17 cellular contexts compared by ENCODE assay signal in the genomic region with DNA sequence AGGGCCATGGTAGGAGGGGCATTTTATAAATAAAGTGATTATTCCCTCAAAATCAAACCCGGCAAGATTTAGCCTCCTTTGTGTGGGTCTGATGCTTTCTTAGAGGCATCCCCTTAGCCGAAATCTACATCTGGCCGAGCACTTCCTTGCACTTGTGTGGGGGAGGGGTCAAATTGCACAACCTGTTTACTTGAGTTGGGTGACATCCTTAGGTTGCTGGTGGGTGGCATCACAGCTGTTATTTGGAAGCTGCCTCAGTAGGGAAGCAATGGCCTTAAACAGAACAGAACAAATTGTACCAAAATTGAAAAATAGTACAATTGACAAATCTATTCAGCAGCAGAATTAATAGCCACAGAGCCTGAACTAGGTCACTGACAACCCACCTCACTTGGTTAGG.
A peak's percentile ranks its signal among the peaks of the same experiment; 100 is the strongest.
DNase-seq lines count a peak whose midpoint lies in the region; ATAC-seq, FAIRE-seq and TF ChIP-seq lines count a peak whose summit lies in the region.
"Had no signal": no experiment of that assay in that cellular context is flagged by ENCODE, and none has a peak within 500 bp of the region (broad histone marks: within the 10 kb centered on the region; RNA-seq: fewer than 3 reads in every experiment).

No MANE protein-coding gene starts in this region.

- no peak overlapping the region for H3K18ac ChIP-seq in H9 (ENCODE audit: insufficient read length, low read depth, low read length)
- H3K18ac ChIP-seq in H1 (ENCODE audit: extremely low read depth, low read length), result no peak overlapping the region

- no peaks in the 10 kb centered on the region for H3K9me3 Mint-ChIP-seq in H9
- H3K9me3 Mint-ChIP-seq in WTC11, result peaks cover 11% of the 10 kb centered on the region
- peaks cover 0 to 5% (median 2%) of the 10 kb centered on the region in 8 donors for H3K9me3 Mint-ChIP-seq in CD4-positive, alpha-beta memory T cell

- H3K4me3 ChIP-seq in H1 (ENCODE audit: extremely low read depth in 1 of 4, insufficient read depth in 2 of 4, low read depth in 3 of 4, low read length in 4 of 4), result no peak overlapping the region
- H3K4me3 ChIP-seq in CD4-positive, alpha-beta memory T cell (ENCODE audit: low read length in 2 of 2), result no peak overlapping the region
- H3K4me3 ChIP-seq: GM23248, HAP-1 had no signal

- H2BK5ac ChIP-seq in H9 (ENCODE audit: insufficient read length, low read length) (no peak overlapping the region), H1 (ENCODE audit: low read depth, low read length) (no peak overlapping the region)

- no peak overlapping the region for H3K14ac ChIP-seq in H9 (ENCODE audit: insufficient read depth, low read length)
- no peak overlapping the region for H3K14ac ChIP-seq in H1 (ENCODE audit: insufficient read length)

- H3K27ac Mint-ChIP-seq in H9 (peak overlapping the region in 1 of 3 experiments; percentile 8; a peak in 2 of 7 replicates), WTC11 (no peak overlapping the region)
- no peak overlapping the region for H3K27ac Mint-ChIP-seq in CD4-positive, alpha-beta memory T cell
- H3K27ac Mint-ChIP-seq: CD8-positive, alpha-beta T cell; HFFc6 had no signal

- H2AFZ ChIP-seq in H9 (ENCODE audit: low read length) (peak overlapping the region; percentile 6), H1 (ENCODE audit: low read length) (no peak overlapping the region)
- H2AFZ ChIP-seq: GM23248 had no signal

- CTCF ChIA-PET in WTC11 (lab: Charles Lee), result interaction anchor here (0.6 to 1.0 kb wide), 2 partner anchors 129 to 139 kb away, joined by 3 read pairs; no protein-coding TSS in a partner anchor
- CTCF ChIA-PET in H1 (lab: Charles Lee; ENCODE audit: partially characterized antibody), result interaction anchor here (0.6 to 1.1 kb wide), 6 partner anchors 15 to 145 kb away, joined by 3 to 4 read pairs (median 3); no protein-coding TSS in a partner anchor
- CTCF ChIA-PET in CD4-positive, alpha-beta memory T cell (lab: Charles Lee; ENCODE audit: partially characterized antibody), result no interaction called here

- H3K4me1 ChIP-seq in H9 (ENCODE audit: insufficient read depth, low read length), result peaks cover 3% of the 10 kb centered on the region; the same call in 1 of the 2 replicates
- H3K4me1 ChIP-seq in H1 (replicated peaks in 1 of 4; ENCODE audit: control insufficient read depth in 3 of 4, insufficient read depth in 4 of 4, low read length in 3 of 4), result peaks cover 2 to 6% (median 2%) of the 10 kb centered on the region in 4 experiments; a peak in 4 of 7 replicates
- H3K4me1 ChIP-seq in CD4-positive, alpha-beta memory T cell (ENCODE audit: insufficient read depth, low read length), result no peaks in the 10 kb centered on the region
- H3K4me1 ChIP-seq: Caco-2, HAP-1 had no signal

- no peaks in the 10 kb centered on the region for H3K36me3 ChIP-seq in H1 (ENCODE audit: control insufficient read depth in 2 of 4, insufficient read depth in 4 of 4, low read length in 3 of 4)
- no peaks in the 10 kb centered on the region for H3K36me3 ChIP-seq in CD4-positive, alpha-beta memory T cell (ENCODE audit: insufficient read depth, low read length)
- H3K36me3 ChIP-seq: HAP-1 had no signal

- H3K56ac ChIP-seq in H9 (ENCODE audit: insufficient read length, low read depth, low read length) (no peak overlapping the region), H1 (replicated peaks; ENCODE audit: insufficient read length, low read depth, low read length) (no peak overlapping the region)

- H3K27me3 ChIP-seq in H9 (ENCODE audit: insufficient read depth, low read length) (no peaks in the 10 kb centered on the region), H1 (replicated peaks in 1 of 4; ENCODE audit: control insufficient read depth in 3 of 4, extremely low read depth in 1 of 4, insufficient read depth in 3 of 4, low read length in 3 of 4) (no peaks in the 10 kb centered on the region)
- no peaks in the 10 kb centered on the region for H3K27me3 ChIP-seq in CD4-positive, alpha-beta memory T cell (ENCODE audit: insufficient read depth, low read length)

- TF ChIP-seq EP300 in H1 (IDR thresholded peaks at IDR 0.05; ENCODE audit: borderline replicate concordance in 1 of 2, low read depth in 2 of 2, low read length in 2 of 2), result no peak

- TF ChIP-seq CTCF in H9 (conservative IDR thresholded peaks at IDR 0.05), result no peak
- no peak for TF ChIP-seq CTCF in WTC11 (IDR thresholded peaks at IDR 0.05)
- TF ChIP-seq CTCF in H1 (IDR thresholded peaks at IDR 0.05; ENCODE audit: control extremely low read depth in 1 of 3, insufficient read depth in 1 of 3, low read depth in 1 of 3, low read length in 3 of 3), result no peak

- TF ChIP-seq POLR2A in H1 (IDR thresholded peaks at IDR 0.05; ENCODE audit: control extremely low read depth in 1 of 2, low read depth in 2 of 2, low read length in 2 of 2), result no peak

- H2BK20ac ChIP-seq in H9 (ENCODE audit: low read depth, low read length, poor library complexity, severe bottlenecking) (no peak overlapping the region), H1 (ENCODE audit: low read length) (no peak overlapping the region)

- H4K8ac ChIP-seq in H9 (replicated peaks; ENCODE audit: insufficient read length, low read depth, low read length), result no peak overlapping the region
- no peak overlapping the region for H4K8ac ChIP-seq in H1 (ENCODE audit: extremely low read depth, insufficient read depth, low read length)

- H3K9ac ChIP-seq in H9 (ENCODE audit: extremely low read depth, insufficient read length, low read length) (no peak overlapping the region), H1 (replicated peaks in 1 of 4; ENCODE audit: extremely low read depth in 1 of 4, low read depth in 3 of 4, low read length in 3 of 4) (no peak overlapping the region)
- H3K9ac ChIP-seq: GM23248 had no signal

- no peak overlapping the region for H2BK15ac ChIP-seq in H9 (ENCODE audit: low read depth, low read length)
- no peak overlapping the region for H2BK15ac ChIP-seq in H1 (ENCODE audit: low read length)

- H3K4me1 Mint-ChIP-seq in H9 (peaks cover 5 to 6% of the 10 kb centered on the region in 2 experiments), WTC11 (peaks cover 9% of the 10 kb centered on the region)
- no peaks in the 10 kb centered on the region for H3K4me1 Mint-ChIP-seq in CD4-positive, alpha-beta memory T cell

- DNase-seq in H9 (no peak), WTC11 (ENCODE audit: low spot score) (peak; percentile 11), H1 (ENCODE audit: low read depth in 1 of 2, low spot score in 2 of 2) (no peak), urothelium cell line (ENCODE audit: low spot score) (no peak), NCI-H1048 (lab: John Stamatoyannopoulos, UW) (no peak), H4 (ENCODE audit: low spot score) (no peak)
- no peak for DNase-seq in CD4-positive, alpha-beta memory T cell
- DNase-seq: C1 segment of cervical spinal cord; Caco-2; CD8-positive, alpha-beta T cell; DND-41; GM23248; HFFc6 had no signal

- H3K23ac ChIP-seq in H9 (ENCODE audit: insufficient read length, low read depth, low read length), result no peak overlapping the region
- H3K23ac ChIP-seq in H1 (ENCODE audit: insufficient read length), result no peak overlapping the region

- H4K91ac ChIP-seq in H9 (ENCODE audit: insufficient read length, low read depth, low read length) (no peak overlapping the region), H1 (replicated peaks; ENCODE audit: insufficient read length, low read length) (no peak overlapping the region)

- H4K20me1 ChIP-seq in H9 (ENCODE audit: control insufficient read depth, insufficient read depth, insufficient read length) (no peaks in the 10 kb centered on the region), H1 (replicated peaks in 1 of 2; ENCODE audit: control insufficient read depth in 1 of 2, insufficient read depth in 2 of 2, low read length in 2 of 2) (no peaks in the 10 kb centered on the region)

- H3K27me3 Mint-ChIP-seq in H9 (ENCODE audit: low read depth), result no peaks in the 10 kb centered on the region
- no peaks in the 10 kb centered on the region for H3K27me3 Mint-ChIP-seq in WTC11 (ENCODE audit: low read depth)
- no peaks in the 10 kb centered on the region for H3K27me3 Mint-ChIP-seq in CD4-positive, alpha-beta memory T cell

- H3K79me2 ChIP-seq in H9 (ENCODE audit: insufficient read depth, low read length), result no peaks in the 10 kb centered on the region
- H3K79me2 ChIP-seq in H1 (ENCODE audit: control insufficient read depth in 1 of 2, insufficient read depth in 2 of 2, low read length in 2 of 2), result no peaks in the 10 kb centered on the region

- no peak for FAIRE-seq in H1 (lab: Jason Lieb, UNC)
- FAIRE-seq in urothelium cell line (lab: Jason Lieb, UNC), result peak; percentile 77
- FAIRE-seq: G401.6, GM12892, GM19239 had no signal

- H4K5ac ChIP-seq in H9 (ENCODE audit: insufficient read length, low read depth, low read length), result no peak overlapping the region
- no peak overlapping the region for H4K5ac ChIP-seq in H1 (ENCODE audit: insufficient read length, low read depth, low read length)

- H3K9me3 ChIP-seq in H9 (ENCODE audit: control insufficient read depth, low read depth, low read length) (no peaks in the 10 kb centered on the region), H1 (ENCODE audit: insufficient read depth in 2 of 2, low read depth in 1 of 2, low read length in 1 of 2) (no peaks in the 10 kb centered on the region)
- H3K9me3 ChIP-seq in CD4-positive, alpha-beta memory T cell (ENCODE audit: control insufficient read depth in 1 of 2, low read length in 2 of 2), result no peaks in the 10 kb centered on the region
- H3K9me3 ChIP-seq: Caco-2, HAP-1 had no signal

- no CpG with 5 or more reads among the region's 3 CpGs for WGBS in H9 (ENCODE audit: extremely low coverage, insufficient read length, low lambda C conversion rate)
- 94% methylated on average over 3 of the region's 3 CpGs; no CpG with 5 or more reads in 1 of the 2 experiments for WGBS in H1 (ENCODE audit: extremely low coverage in 1 of 2, insufficient coverage in 1 of 2, insufficient read length in 1 of 2, insufficient replicate concordance in 2 of 2, low coverage in 1 of 2, low lambda C conversion rate in 2 of 2, missing lambda C conversion rate in 1 of 2), 2 experiments

- H3K4me3 Mint-ChIP-seq in H9 (no peak overlapping the region), WTC11 (no peak overlapping the region)
- H3K4me3 Mint-ChIP-seq in CD4-positive, alpha-beta memory T cell, result no peak overlapping the region
- H3K4me3 Mint-ChIP-seq: CD8-positive, alpha-beta T cell; HFFc6 had no signal

- H2AK5ac ChIP-seq in H9 (ENCODE audit: insufficient read length, low read length) (no peak overlapping the region), H1 (ENCODE audit: low read depth, low read length) (no peak overlapping the region)

- no peak overlapping the region for H3T11ph ChIP-seq in H9 (ENCODE audit: low read length)

- TF ChIP-seq RAD21 in H1 (IDR thresholded peaks at IDR 0.05 in 1 of 2, conservative IDR thresholded peaks at IDR 0.05 in 1 of 2; ENCODE audit: low read depth in 2 of 2, low read length in 2 of 2), result no peak

- H2BK120ac ChIP-seq in H9 (ENCODE audit: low read depth, low read length, poor library complexity, severe bottlenecking) (no peak overlapping the region), H1 (replicated peaks; ENCODE audit: low read depth, low read length) (no peak overlapping the region)

- ATAC-seq in WTC11, result peak; percentile 44; the same call in 1 of the 2 replicates
- ATAC-seq: CD8-positive, alpha-beta T cell had no signal

- H3K4me2 ChIP-seq in H9 (ENCODE audit: insufficient read depth, insufficient read length, low read length), result no peak overlapping the region
- H3K4me2 ChIP-seq in H1 (ENCODE audit: insufficient read depth in 1 of 2, low read depth in 2 of 2, low read length in 2 of 2), result no peak overlapping the region

- H2BK12ac ChIP-seq in H9 (ENCODE audit: insufficient read length, low read depth, low read length) (no peak overlapping the region), H1 (ENCODE audit: low read depth, low read length) (no peak overlapping the region)

- H3K23me2 ChIP-seq in H9 (ENCODE audit: insufficient read length, low read depth, low read length, poor library complexity, severe bottlenecking) (no peaks in the 10 kb centered on the region), H1 (ENCODE audit: low read depth, low read length) (no peaks in the 10 kb centered on the region)

- POLR2A ChIA-PET in WTC11 (lab: Charles Lee), result no interaction called here
- POLR2A ChIA-PET in H1 (lab: Charles Lee; ENCODE audit: partially characterized antibody), result no interaction called here
- POLR2A ChIA-PET in CD4-positive, alpha-beta memory T cell (lab: Charles Lee; ENCODE audit: partially characterized antibody), result no interaction called here

- H3K36me3 Mint-ChIP-seq in H9 (ENCODE audit: insufficient read depth in 1 of 3, low read depth in 3 of 3) (no peaks in the 10 kb centered on the region), WTC11 (no peaks in the 10 kb centered on the region)
- H3K36me3 Mint-ChIP-seq in CD4-positive, alpha-beta memory T cell, result no peaks in the 10 kb centered on the region
- H3K36me3 Mint-ChIP-seq: CD8-positive, alpha-beta T cell had no signal

- intact Hi-C loops in CD4-positive, alpha-beta memory T cell (cut with micrococcal nuclease), result no loop called here

- H3K4ac ChIP-seq in H9 (ENCODE audit: low read depth, low read length), result no peak overlapping the region
- H3K4ac ChIP-seq in H1 (replicated peaks; ENCODE audit: insufficient read length, low read depth, low read length), result no peak overlapping the region

- H3K79me1 ChIP-seq in H9 (ENCODE audit: insufficient read depth, low read depth, low read length, poor library complexity, severe bottlenecking) (no peaks in the 10 kb centered on the region), H1 (ENCODE audit: low read depth, low read length) (no peaks in the 10 kb centered on the region)

- H3K27ac ChIP-seq in H9 (ENCODE audit: insufficient read length, low read depth, low read length) (no peak overlapping the region), H1 (ENCODE audit: low read depth, low read length) (no peak overlapping the region)
- H3K27ac ChIP-seq in CD4-positive, alpha-beta memory T cell (ENCODE audit: low read depth, low read length), result no peak overlapping the region
- H3K27ac ChIP-seq: GM23248 had no signal
